In the genomic region with DNA sequence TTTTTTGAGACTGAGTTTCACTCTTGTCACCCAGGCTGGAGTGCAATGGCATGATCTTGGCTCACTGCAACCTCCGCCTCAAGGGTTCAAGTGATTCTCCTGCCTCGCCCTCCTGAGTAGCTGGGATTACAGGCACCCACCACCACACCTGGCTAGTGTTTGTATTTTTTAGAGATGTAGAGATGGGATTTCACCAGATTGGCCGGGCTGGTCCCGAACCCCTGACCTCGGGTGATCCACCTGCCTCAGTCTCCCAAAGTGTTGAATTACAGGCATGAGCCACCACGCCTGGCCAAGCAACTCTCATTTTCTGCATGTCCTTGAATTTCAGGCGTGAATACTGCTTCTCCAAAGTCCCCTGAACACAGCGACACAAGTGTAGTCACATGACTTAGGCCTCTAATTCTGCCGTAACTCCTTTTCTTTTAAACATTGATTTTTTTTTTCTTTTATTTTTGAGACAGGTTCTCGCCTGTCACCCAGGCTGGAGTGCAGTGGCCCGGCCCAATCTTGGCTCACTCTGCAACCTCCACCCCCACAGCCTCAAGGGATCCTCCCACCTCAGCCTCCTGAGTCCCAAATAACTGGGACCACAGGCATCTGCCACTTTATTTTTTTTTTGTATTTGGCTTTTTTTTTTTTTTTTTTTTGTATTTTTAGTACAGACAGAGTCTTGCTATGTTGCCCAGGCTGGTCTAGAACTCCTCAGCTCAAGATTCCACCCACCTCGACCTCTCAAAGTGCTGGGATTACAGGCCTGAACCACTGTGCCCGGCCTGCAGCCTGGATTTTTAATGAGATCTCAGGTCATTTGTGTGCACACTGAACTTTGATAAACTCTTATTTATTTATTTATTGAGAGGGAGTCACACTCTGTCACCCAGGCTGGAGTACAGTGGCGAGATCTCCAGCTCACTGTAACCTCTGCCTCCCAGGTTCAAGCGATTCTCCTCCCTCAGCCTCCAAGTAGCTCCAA, we compare ENCODE assay signal across 24 cellular contexts.
"Had no signal": no experiment of that assay in that cellular context is flagged by ENCODE, and none has a peak within 500 bp of the region (broad histone marks: within the 10 kb centered on the region; RNA-seq: fewer than 3 reads in every experiment).

No MANE protein-coding gene starts in this region.

- H3K9ac ChIP-seq: KMS-11, SK-N-SH had no signal

- H3K4me3 ChIP-seq: cardiac muscle cell had no signal

- H3K36me3 ChIP-seq: brain microvascular endothelial cell, cardiac muscle cell had no signal

- H3K27me3 Mint-ChIP-seq: activated CD4-positive, alpha-beta memory T cell treated with anti-CD3 and anti-CD28 coated beads, Interleukin-2, amount 10 ng/mL, durations not matched to agents 7 days and 5 days; activated CD4-positive, alpha-beta T cell treated with anti-CD3 and anti-CD28 coated beads, Interleukin-2, amount 10 ng/mL, durations not matched to agents 7 days and 5 days; activated naive CD4-positive, alpha-beta T cell treated with anti-CD3 and anti-CD28 coated beads, Interleukin-2, amount 10 ng/mL, durations not matched to agents 7 days and 5 days; activated naive CD8-positive, alpha-beta T cell treated with anti-CD3 and anti-CD28 coated beads for 36 hours had no signal

- DNase-seq: activated CD4-positive, alpha-beta memory T cell treated with anti-CD3 and anti-CD28 coated beads, Interleukin-2, amount 10 ng/mL, durations not matched to agents 7 days and 5 days; activated CD4-positive, alpha-beta T cell treated with anti-CD3 and anti-CD28 coated beads, Interleukin-2, amount 10 ng/mL, durations not matched to agents 7 days and 5 days; activated CD4-positive, CD25-positive, alpha-beta regulatory T cell; activated CD8-positive, alpha-beta memory T cell treated with anti-CD3 and anti-CD28 coated beads, Interleukin-2, amount 50 U/mL, for 4 hours; activated gamma-delta T cell treated with Interleukin-2 at 50 U/mL for 16 hours; activated naive CD4-positive, alpha-beta T cell treated with anti-CD3 and anti-CD28 coated beads, Interleukin-2, amount 10 ng/mL, durations not matched to agents 7 days and 5 days; activated naive CD8-positive, alpha-beta T cell treated with anti-CD3 and anti-CD28 coated beads for 36 hours; activated T-cell treated with anti-CD3 and anti-CD28 coated beads, Interleukin-2, amount 50 U/mL, for 72 hours; brain microvascular endothelial cell; NCI-H1092 treated with DMSO at 0.1 percent for 48 hours; NCI-H1417 treated with DMSO at 0.1 percent for 48 hours; NCI-H1694; NCI-H2029; NCI-H2107; NCI-H345; NCI-H510A; NCI-H526 treated with DMSO at 0.1 percent for 48 hours; NCI-H82; SK-N-SH; T-helper 1 cell had no signal

- H3K9me3 ChIP-seq: SK-N-SH had no signal

- H3K4me3 Mint-ChIP-seq: activated CD4-positive, alpha-beta memory T cell treated with anti-CD3 and anti-CD28 coated beads, Interleukin-2, amount 10 ng/mL, durations not matched to agents 7 days and 5 days; activated CD4-positive, alpha-beta T cell treated with anti-CD3 and anti-CD28 coated beads, Interleukin-2, amount 10 ng/mL, durations not matched to agents 7 days and 5 days; activated naive CD4-positive, alpha-beta T cell treated with anti-CD3 and anti-CD28 coated beads, Interleukin-2, amount 10 ng/mL, durations not matched to agents 7 days and 5 days; activated naive CD8-positive, alpha-beta T cell treated with anti-CD3 and anti-CD28 coated beads for 36 hours; activated T-cell treated with anti-CD3 and anti-CD28 coated beads, Interleukin-2, amount 50 U/mL, for 72 hours had no signal

- ATAC-seq: activated T-cell treated with anti-CD3 and anti-CD28 coated beads, Interleukin-2, amount 50 U/mL, for 72 hours had no signal

- H3K27me3 ChIP-seq: brain microvascular endothelial cell, cardiac muscle cell had no signal

- H3K4me1 Mint-ChIP-seq: activated CD4-positive, alpha-beta memory T cell treated with anti-CD3 and anti-CD28 coated beads, Interleukin-2, amount 10 ng/mL, durations not matched to agents 7 days and 5 days; activated CD4-positive, alpha-beta T cell treated with anti-CD3 and anti-CD28 coated beads, Interleukin-2, amount 10 ng/mL, durations not matched to agents 7 days and 5 days; activated naive CD4-positive, alpha-beta T cell treated with anti-CD3 and anti-CD28 coated beads, Interleukin-2, amount 10 ng/mL, durations not matched to agents 7 days and 5 days; activated naive CD8-positive, alpha-beta T cell treated with anti-CD3 and anti-CD28 coated beads for 36 hours had no signal

- H3K36me3 Mint-ChIP-seq: activated naive CD4-positive, alpha-beta T cell treated with anti-CD3 and anti-CD28 coated beads, Interleukin-2, amount 10 ng/mL, durations not matched to agents 7 days and 5 days; activated naive CD8-positive, alpha-beta T cell treated with anti-CD3 and anti-CD28 coated beads for 36 hours had no signal

- H3K27ac Mint-ChIP-seq: activated CD4-positive, alpha-beta memory T cell treated with anti-CD3 and anti-CD28 coated beads, Interleukin-2, amount 10 ng/mL, durations not matched to agents 7 days and 5 days; activated CD4-positive, alpha-beta T cell treated with anti-CD3 and anti-CD28 coated beads, Interleukin-2, amount 10 ng/mL, durations not matched to agents 7 days and 5 days; activated naive CD4-positive, alpha-beta T cell treated with anti-CD3 and anti-CD28 coated beads, Interleukin-2, amount 10 ng/mL, durations not matched to agents 7 days and 5 days; activated naive CD8-positive, alpha-beta T cell treated with anti-CD3 and anti-CD28 coated beads for 36 hours; activated T-cell treated with anti-CD3 and anti-CD28 coated beads, Interleukin-2, amount 50 U/mL, for 72 hours; activated T-helper 2 cell treated with anti-CD3 and anti-CD28 coated beads, Interferon-gamma antibody, Interleukin-2, Interleukin-4, amounts not matched to agents 10 μg/mL and 5 μg/mL and 100 μg/mL, durations not matched to agents 14 hours and 24 hours and 36 hours had no signal

- H3K27ac ChIP-seq: brain microvascular endothelial cell, cardiac muscle cell, KMS-11, VCaP had no signal
